In genomic region chr3:185060655-185061054, GRCh38 we compare ENCODE assay signal across 21 cellular contexts.
A peak's percentile ranks its signal among the peaks of the same experiment; 100 is the strongest.
DNase-seq lines count a peak whose midpoint lies in the region; ATAC-seq, FAIRE-seq and TF ChIP-seq lines count a peak whose summit lies in the region.
"Had no signal": no experiment of that assay in that cellular context is flagged by ENCODE, and none has a peak within 500 bp of the region (broad histone marks: within the 10 kb centered on the region; RNA-seq: fewer than 3 reads in every experiment).

No MANE protein-coding gene starts in this region.

- H3K9me3 ChIP-seq in HEK293 (ENCODE audit: control insufficient read depth, insufficient read depth, low read depth, low read length) (no peaks in the 10 kb centered on the region), esophagus muscularis mucosa (peaks cover 0 to 16% (median 9%) of the 10 kb centered on the region in 4 donors)

- H3K27me3 ChIP-seq in esophagus muscularis mucosa: no peaks in the 10 kb centered on the region
- H3K27me3 ChIP-seq: BLaER1 had no signal

- no peak for FAIRE-seq in GM19239 (lab: Jason Lieb, UNC)
- FAIRE-seq: D721Med, GM12878, GM18507 had no signal

- no peak overlapping the region for H3K4me3 ChIP-seq in HEK293 (ENCODE audit: low read depth, low read length)
- no peak overlapping the region for H3K4me3 ChIP-seq in esophagus muscularis mucosa
- H3K4me3 ChIP-seq: BLaER1, GM12878, GM23338 had no signal

- DNase-seq in CD1c-positive myeloid dendritic cell (ENCODE audit: extremely low spot score) (peak; percentile 4), esophagus muscularis mucosa (ENCODE audit: extremely low spot score) (peak; percentile 37), GM19239 (ENCODE audit: insufficient read length, low spot score) (no peak)
- DNase-seq: CD4-positive, alpha-beta T cell; CD8-positive, alpha-beta memory T cell; DMS 273 treated with DMSO at 0.1 percent for 48 hours; DMS79; EL; GDM1; H9; HFFc6 had no signal

- ATAC-seq in HG02852 (IDR thresholded peaks at IDR 0.05; ENCODE audit: unreplicated experiment) (no peak), GM21390 (IDR thresholded peaks at IDR 0.05; ENCODE audit: unreplicated experiment) (no peak)
- ATAC-seq: GM12878, GM23338, HCT116 had no signal

- POLR2A ChIA-PET in HEK293 (lab: Yijun Ruan, JAX): no interaction called here

- CTCF ChIA-PET in HEK293 (lab: Yijun Ruan, JAX): no interaction called here

- H3K4me1 ChIP-seq in HEK293 (ENCODE audit: control insufficient read depth, insufficient read depth, low read length) (no peaks in the 10 kb centered on the region), esophagus muscularis mucosa (no peaks in the 10 kb centered on the region)

- no peak for TF ChIP-seq POLR2A in esophagus muscularis mucosa (IDR thresholded peaks at IDR 0.05; ENCODE audit: low read depth)

- H3K36me3 ChIP-seq in HEK293 (ENCODE audit: control insufficient read depth in 2 of 2, insufficient read depth in 1 of 2, low read length in 2 of 2) (no peaks in the 10 kb centered on the region), esophagus muscularis mucosa (peaks cover 0 to 6% (median 0%) of the 10 kb centered on the region in 4 donors)

- no peak overlapping the region for H3K27ac ChIP-seq in HEK293 (ENCODE audit: extremely low read depth, low read depth, low read length)
- H3K27ac ChIP-seq in esophagus muscularis mucosa (replicated peaks in 1 of 4): no peak overlapping the region
- H3K27ac ChIP-seq: BLaER1, C4-2B had no signal

- no peak for TF ChIP-seq CTCF in HEK293 (tag by site-specific recombination; IDR thresholded peaks at IDR 0.05)
- no peak for TF ChIP-seq CTCF in esophagus muscularis mucosa (IDR thresholded peaks at IDR 0.05)

- intact Hi-C loops in esophagus muscularis mucosa (cut with DNase I): no loop called here

- 92% methylated on average over 2 of the region's 2 CpGs for WGBS in esophagus muscularis mucosa

- TF ChIP-seq EP300 in esophagus muscularis mucosa (IDR thresholded peaks at IDR 0.05): no peak

TF ChIP-seq in HEK293, 187 proteins besides CTCF, POLR2A, EP300 and RAD21:
- TF ChIP-seq ZNF571 (tag by site-specific recombination; IDR thresholded peaks at IDR 0.05) (no peak), ZNF585B (tag by site-specific recombination; IDR thresholded peaks at IDR 0.05) (peak; percentile 93)
